ENCODE assay signal across 24 cellular contexts in the genomic region with DNA sequence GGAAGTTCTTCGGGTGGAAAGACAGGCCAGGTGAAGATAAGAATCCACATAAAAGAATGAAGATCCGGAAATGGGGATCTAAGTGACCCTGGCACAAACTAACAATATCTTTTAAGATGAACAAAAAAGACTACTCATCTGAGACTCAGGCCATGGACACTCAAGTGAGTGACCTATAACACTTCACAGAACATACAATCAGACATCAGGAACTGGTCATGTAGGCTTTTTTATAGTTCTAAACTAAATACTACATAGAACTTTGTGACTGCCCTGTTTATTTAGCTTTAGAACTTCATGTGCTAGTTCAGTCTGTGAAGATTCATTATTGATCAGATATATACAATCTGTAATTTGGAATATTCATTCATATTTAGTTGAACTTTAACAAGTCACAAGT. TPM values are rescaled to one million over a fixed set of nuclear protein-coding genes. Genes with fewer than 3 reads are reported as not detected.
"Had no signal": no experiment of that assay in that cellular context is flagged by ENCODE, and none has a peak within 500 bp of the region (broad histone marks: within the 10 kb centered on the region; RNA-seq: fewer than 3 reads in every experiment).

No MANE protein-coding gene starts in this region.

- H3K36me3 ChIP-seq: left lung had no signal

- H3K27ac Mint-ChIP-seq: mesothelial cell of epicardium had no signal

- H3K4me3 ChIP-seq: coronary artery, dorsolateral prefrontal cortex, esophagus muscularis mucosa, gastroesophageal sphincter, heart left ventricle, left lung, lower lobe of right lung had no signal

- ATAC-seq: foreskin keratinocyte, gastroesophageal sphincter, heart left ventricle, left cardiac atrium, left lung, left ventricle myocardium superior, lower lobe of right lung had no signal

- H3K4me1 ChIP-seq: foreskin keratinocyte had no signal

- H3K4me3 Mint-ChIP-seq: mesothelial cell of epicardium had no signal

- DNase-seq: dermis blood vessel endothelial cell; dorsolateral prefrontal cortex; effector CD4-positive, alpha-beta T cell; effector memory CD4-positive, alpha-beta T cell; foreskin keratinocyte; heart left ventricle; hippocampal formation; left cardiac atrium; left lung; left ventricle myocardium superior; lower lobe of right lung; mesenchymal stem cell had no signal

- H3K27me3 ChIP-seq: dorsolateral prefrontal cortex, esophagus muscularis mucosa, foreskin keratinocyte, gastroesophageal sphincter, heart left ventricle, left lung had no signal

- H3K27ac ChIP-seq: coronary artery, esophagus muscularis mucosa, foreskin keratinocyte, gastroesophageal sphincter, heart left ventricle, left lung, lower lobe of right lung had no signal

- FAIRE-seq: colon, endothelial cell of umbilical vein, frontal cortex, islet of Langerhans, keratinocyte had no signal

- H3K9me3 ChIP-seq: esophagus muscularis mucosa, gastroesophageal sphincter, lower lobe of right lung had no signal

RNA-seq across cellular contexts. Expression of gene SNCG, which starts 53.8 kb away (rescaled TPM):
- total RNA-seq: kidney epithelial cell, mononuclear cell, myocyte had no signal
